19 cellular contexts compared by ENCODE assay signal in genomic region chr1:48547521-48547920, GRCh38.
DNase-seq lines count a peak whose midpoint lies in the region; ATAC-seq, FAIRE-seq and TF ChIP-seq lines count a peak whose summit lies in the region.
"Had no signal": no experiment of that assay in that cellular context is flagged by ENCODE, and none has a peak within 500 bp of the region (broad histone marks: within the 10 kb centered on the region; RNA-seq: fewer than 3 reads in every experiment).

No MANE protein-coding gene starts in this region.

- no TSS peak for BruUV-seq in HepG2 (replicated peaks; lab: Mats Ljungman, UMichigan)

- H3K36me3 ChIP-seq in HepG2 (replicated peaks in 1 of 2; ENCODE audit: control insufficient read depth in 1 of 2, insufficient read depth in 2 of 2, low read length in 2 of 2) (no peaks in the 10 kb centered on the region), right lobe of liver (no peaks in the 10 kb centered on the region)

- no peak overlapping the region for H3K4me2 ChIP-seq in HepG2 (ENCODE audit: low read depth, low read length)
- H3K4me2 ChIP-seq: GM23338 had no signal

- H3K9ac ChIP-seq in HepG2 (ENCODE audit: insufficient read depth, low read depth, low read length): no peak overlapping the region

- H3K27me3 ChIP-seq in HepG2 (ENCODE audit: control insufficient read depth in 1 of 2, insufficient read depth in 2 of 2, low read length in 2 of 2) (peaks cover 0 to 3% of the 10 kb centered on the region in 2 experiments; a peak in 1 of 5 replicates), right lobe of liver (no peaks in the 10 kb centered on the region)

- CTCF ChIA-PET in HepG2 (lab: Yijun Ruan, JAX; ENCODE audit: low intra/inter-chr PET ratio, low total read pairs): no interaction called here

- TF ChIP-seq EP300 in HepG2 (IDR thresholded peaks at IDR 0.05; ENCODE audit: low read depth in 2 of 2, low read length in 2 of 2): no peak
- TF ChIP-seq EP300 in HepG2 (CRISPR knock-in tag; IDR thresholded peaks at IDR 0.05; ENCODE audit: borderline replicate concordance): no peak

- H3K4me1 ChIP-seq in HepG2 (ENCODE audit: insufficient read depth, low read length) (no peaks in the 10 kb centered on the region), right lobe of liver (no peaks in the 10 kb centered on the region)

- H3K9me3 ChIP-seq in HepG2 (ENCODE audit: low read length): no peaks in the 10 kb centered on the region
- no peaks in the 10 kb centered on the region for H3K9me3 ChIP-seq in right lobe of liver

- ATAC-seq in HepG2 (no peak), right lobe of liver (no peak), sciatic nerve (peak; percentile 50), HG03432 (IDR thresholded peaks at IDR 0.05; ENCODE audit: unreplicated experiment) (no peak), HG03280 (IDR thresholded peaks at IDR 0.05; ENCODE audit: unreplicated experiment) (no peak)
- ATAC-seq: CD8-positive, alpha-beta T cell; GM12878; GM23338; HCT116 had no signal

- H4K20me1 ChIP-seq in HepG2 (ENCODE audit: insufficient read depth, low read length): no peaks in the 10 kb centered on the region

- no peak for FAIRE-seq in HepG2 (lab: Jason Lieb, UNC)
- no peak for FAIRE-seq in D721Med (lab: Jason Lieb, UNC)
- FAIRE-seq: GM12878 had no signal

- DNase-seq in HepG2 (ENCODE audit: low spot score) (no peak), right lobe of liver (no peak), DMS79 (lab: John Stamatoyannopoulos, UW) (peak; percentile 30), RPMI7951 (ENCODE audit: low read depth) (peak; percentile 43), sciatic nerve (ENCODE audit: low spot score) (no peak), D721Med (ENCODE audit: insufficient read length, low spot score) (no peak)
- DNase-seq: 8988T; CD4-positive, CD25-positive, alpha-beta regulatory T cell; CD8-positive, alpha-beta T cell; DMS53; EL; GDM1; H9 had no signal

- H3K27ac ChIP-seq in HepG2 (ENCODE audit: extremely low read length, insufficient read depth, low read length) (no peak overlapping the region), right lobe of liver (no peak overlapping the region)
- H3K27ac ChIP-seq: C4-2B had no signal

- TF ChIP-seq POLR2A in HepG2 (IDR thresholded peaks at IDR 0.05; ENCODE audit: insufficient read depth in 1 of 2, low read depth in 2 of 2, low read length in 2 of 2) (no peak), right lobe of liver (IDR thresholded peaks at IDR 0.05) (no peak)

- no peak overlapping the region for H3K4me3 ChIP-seq in HepG2 (replicated peaks in 1 of 3; ENCODE audit: insufficient read depth in 1 of 3, low read depth in 2 of 3, low read length in 3 of 3)
- H3K4me3 ChIP-seq in right lobe of liver: no peak overlapping the region
- H3K4me3 ChIP-seq: GM12878, GM23338 had no signal

- in situ Hi-C loops in HepG2 (cut with HindIII; ENCODE audit: extremely low pct_ligation_motif_present, low pct_unique_long_range_greater_than_20kb): no loop called here

- no peak for TF ChIP-seq RAD21 in HepG2 (CRISPR knock-in tag; IDR thresholded peaks at IDR 0.05)

- WGBS in HepG2 (ENCODE audit: low lambda C conversion rate): 0% methylated on average over 1 of the region's 1 CpG
- 80% methylated on average over 1 of the region's 1 CpG for WGBS in right lobe of liver (ENCODE audit: insufficient coverage, low coverage, low lambda C conversion rate, missing lambda C conversion rate)

- TF ChIP-seq CTCF in HepG2 (CRISPR knock-in tag; IDR thresholded peaks at IDR 0.05): no peak
- TF ChIP-seq CTCF in right lobe of liver (IDR thresholded peaks at IDR 0.05): no peak
- TF ChIP-seq CTCF in D721Med (IDR thresholded peaks at IDR 0.05; ENCODE audit: insufficient read depth, missing control alignments): no peak

- intact Hi-C loops in HepG2 (cut with micrococcal nuclease; ENCODE audit: unreplicated experiment): no loop called here
- intact Hi-C loops in right lobe of liver (cut with DNase I): no loop called here
- intact Hi-C loops in sciatic nerve (cut with DNase I): no loop called here

- POLR2A ChIA-PET in HepG2 (lab: Yijun Ruan, JAX): no interaction called here

- no peak overlapping the region for H2AFZ ChIP-seq in HepG2 (ENCODE audit: low read length)
- H2AFZ ChIP-seq: GM23338 had no signal

- no peaks in the 10 kb centered on the region for H3K79me2 ChIP-seq in HepG2 (ENCODE audit: insufficient read depth, low read length)

TF ChIP-seq in HepG2, 621 proteins besides CTCF, POLR2A, EP300 and RAD21:
- TF ChIP-seq MZF1 (CRISPR knock-in tag; IDR thresholded peaks at IDR 0.05; ENCODE audit: borderline replicate concordance) (no peak), MAFK (conservative IDR thresholded peaks at IDR 0.05 in 1 of 2, IDR thresholded peaks at IDR 0.05 in 1 of 2; ENCODE audit: low read length in 2 of 2) (peak; percentile 61 to 72), MAFF (IDR thresholded peaks at IDR 0.05; ENCODE audit: low read depth, low read length) (peak; percentile 46), ZBTB8A (CRISPR knock-in tag; IDR thresholded peaks at IDR 0.05; ENCODE audit: borderline replicate concordance, low read depth) (no peak)

Comparison
In these comparisons a context has a peak if more than half of its experiments do, and no peak if none do; other contexts are left out.
1. DNase-seq: peak in DMS79 (single experiment) and RPMI7951 (single experiment); none in HepG2 (single experiment), right lobe of liver (0 of 3), sciatic nerve (single experiment) and D721Med (single experiment).